In the genomic region with DNA sequence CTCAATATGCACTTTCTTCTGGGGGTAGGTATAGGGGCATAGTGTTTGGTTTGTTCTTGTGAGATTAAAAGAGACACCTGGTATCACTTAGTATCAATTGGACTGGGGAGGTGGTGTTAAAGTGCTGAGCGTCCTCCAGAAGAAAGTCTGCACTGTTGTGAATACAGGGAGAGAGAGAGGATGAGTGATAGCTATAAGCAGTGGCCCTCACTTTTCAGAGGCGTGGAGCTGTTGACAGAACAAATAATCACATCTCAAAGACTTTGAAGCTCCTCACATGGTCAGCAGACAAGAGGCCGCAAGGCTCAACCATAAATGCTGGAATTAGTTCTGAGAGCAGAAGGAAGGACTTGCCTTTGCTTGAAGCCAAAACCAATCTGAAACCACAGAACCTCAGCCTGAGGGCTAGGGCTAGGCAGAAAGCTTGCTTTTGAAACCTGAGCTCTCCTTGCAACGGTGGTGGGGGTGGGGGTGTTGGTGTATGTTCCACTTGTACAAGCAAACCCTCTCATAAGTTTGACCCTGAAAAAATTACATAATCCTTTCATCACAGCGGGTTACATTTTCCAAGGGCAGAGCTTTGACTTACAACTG, we compare ENCODE assay signal across 2 cellular contexts.
TF ChIP-seq lines count a peak whose summit lies in the region.

No MANE protein-coding gene starts in this region.

TF ChIP-seq in GM12878, 131 proteins besides CTCF, POLR2A, EP300 and RAD21:
- TF ChIP-seq TARDBP (IDR thresholded peaks at IDR 0.05; ENCODE audit: borderline replicate concordance): no peak
- peak; percentile 20; the same call in 1 of the 2 replicates for TF ChIP-seq RUNX3 (IDR thresholded peaks at IDR 0.05; ENCODE audit: low read length)

TF ChIP-seq in GM12891, 5 proteins besides CTCF, POLR2A, EP300 and RAD21:
- no peak for TF ChIP-seq POLR2AphosphoS5 (IDR thresholded peaks at IDR 0.05; ENCODE audit: low read depth, low read length)
- no peak for TF ChIP-seq SPI1 (IDR thresholded peaks at IDR 0.05; ENCODE audit: low read depth, low read length)
- no peak for TF ChIP-seq PAX5 (IDR thresholded peaks at IDR 0.05; ENCODE audit: insufficient read depth, low read length, severe bottlenecking)
- TF ChIP-seq POU2F2 (IDR thresholded peaks at IDR 0.05; ENCODE audit: low read depth, low read length): no peak
